In the genomic region with DNA sequence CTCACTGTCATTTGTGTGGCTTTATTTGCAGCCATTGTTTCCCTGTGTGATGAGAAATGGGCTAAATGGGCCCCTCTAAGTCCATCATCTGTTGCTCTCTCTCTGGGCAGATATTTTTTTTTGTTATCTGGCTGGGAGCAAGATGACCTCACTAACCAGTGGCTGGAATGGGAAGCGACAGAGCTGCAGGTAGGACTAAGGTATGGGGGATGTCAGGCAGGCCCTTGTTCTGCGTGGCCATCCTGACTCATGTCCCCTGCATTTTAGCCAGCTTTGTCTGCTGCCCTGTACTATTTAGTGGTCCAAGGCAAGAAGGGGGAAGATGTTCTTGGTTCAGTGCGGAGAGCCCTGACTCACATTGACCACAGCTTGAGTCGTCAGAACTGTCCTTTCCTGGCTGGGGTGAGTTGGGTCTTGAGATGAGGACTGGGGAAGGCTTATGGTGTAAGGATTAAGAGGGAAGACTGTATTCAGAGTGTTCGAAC, we compare ENCODE assay signal across 10 cellular contexts. TPM values are rescaled to one million over a fixed set of nuclear protein-coding genes. Genes with fewer than 3 reads are reported as not detected.
DNase-seq lines count a peak whose midpoint lies in the region; ATAC-seq and TF ChIP-seq lines count a peak whose summit lies in the region.
"Had no signal": no experiment of that assay in that cellular context is flagged by ENCODE, and none has a peak within 500 bp of the region (broad histone marks: within the 10 kb centered on the region; RNA-seq: fewer than 3 reads in every experiment).

No MANE protein-coding gene starts in this region.

- peaks cover 27 to 39% (median 30%) of the 10 kb centered on the region in 3 donors for H3K4me1 Mint-ChIP-seq in CD8-positive, alpha-beta memory T cell
- peaks cover 19% of the 10 kb centered on the region for H3K4me1 Mint-ChIP-seq in nephron

- H3K9me3 ChIP-seq in CD8-positive, alpha-beta memory T cell (ENCODE audit: low read length), result no peaks in the 10 kb centered on the region
- H3K9me3 ChIP-seq in ascending aorta (no peaks in the 10 kb centered on the region), thyroid gland (no peaks in the 10 kb centered on the region)

- H3K36me3 Mint-ChIP-seq in CD8-positive, alpha-beta memory T cell, result peaks cover 5 to 52% (median 14%) of the 10 kb centered on the region in 3 donors
- H3K36me3 Mint-ChIP-seq in nephron (ENCODE audit: low read depth), result peaks cover 42% of the 10 kb centered on the region

- no peak for TF ChIP-seq POLR2A in thyroid gland (IDR thresholded peaks at IDR 0.05)

- no peaks in the 10 kb centered on the region for H3K27me3 ChIP-seq in CD8-positive, alpha-beta memory T cell (ENCODE audit: insufficient read depth, low read length, poor library complexity, severe bottlenecking)
- no peaks in the 10 kb centered on the region for H3K27me3 ChIP-seq in dorsolateral prefrontal cortex
- H3K27me3 ChIP-seq in ascending aorta, result no peaks in the 10 kb centered on the region
- no peaks in the 10 kb centered on the region for H3K27me3 ChIP-seq in thyroid gland

- TF ChIP-seq CTCF in dorsolateral prefrontal cortex (IDR thresholded peaks at IDR 0.05 in 54 of 56, conservative IDR thresholded peaks at IDR 0.05 in 2 of 56; ENCODE audit: low read depth in 1 of 56, partially characterized antibody in 56 of 56) (no peak), nephron (IDR thresholded peaks at IDR 0.05; ENCODE audit: unreplicated experiment in 3 of 3) (no peak), ascending aorta (IDR thresholded peaks at IDR 0.05) (no peak), thyroid gland (IDR thresholded peaks at IDR 0.05) (no peak)

- no peak for ATAC-seq in HG02623 (IDR thresholded peaks at IDR 0.05; ENCODE audit: unreplicated experiment)

- H3K36me3 ChIP-seq in CD8-positive, alpha-beta memory T cell (ENCODE audit: insufficient read depth, low read length), result peaks cover 33% of the 10 kb centered on the region
- H3K36me3 ChIP-seq in ascending aorta, result peaks cover 21 to 27% of the 10 kb centered on the region in 2 donors
- peaks cover 12 to 21% of the 10 kb centered on the region in 2 donors for H3K36me3 ChIP-seq in thyroid gland

- H3K27me3 Mint-ChIP-seq in CD8-positive, alpha-beta memory T cell, result no peaks in the 10 kb centered on the region
- H3K27me3 Mint-ChIP-seq in nephron (ENCODE audit: low read depth), result no peaks in the 10 kb centered on the region

- H3K27ac ChIP-seq in CD8-positive, alpha-beta memory T cell (ENCODE audit: low read depth, low read length), result peak overlapping the region; percentile 71
- H3K27ac ChIP-seq in dorsolateral prefrontal cortex (peak overlapping the region in 2 of 59 donors; percentile 82 to 88), ascending aorta (no peak overlapping the region), thyroid gland (no peak overlapping the region)

- 92 to 98% methylated on average over 5 of the region's 5 CpGs for WGBS in thyroid gland, 2 donors

- no peak for DNase-seq in CD8-positive, alpha-beta memory T cell
- DNase-seq in NCI-H82 treated with DMSO at 0.1 percent for 48 hours (lab: John Stamatoyannopoulos, UW; ENCODE audit: unreplicated experiment) (peak; percentile 3), dorsolateral prefrontal cortex (no peak), GDM1 (lab: John Stamatoyannopoulos, UW) (no peak), ascending aorta (ENCODE audit: low spot score in 2 of 2) (no peak), thyroid gland (no peak)
- DNase-seq: cortex of kidney, NCI-H1092 treated with DMSO at 0.1 percent for 48 hours had no signal

- no peaks in the 10 kb centered on the region for H3K9me3 Mint-ChIP-seq in CD8-positive, alpha-beta memory T cell
- H3K9me3 Mint-ChIP-seq in nephron, result no peaks in the 10 kb centered on the region

- peak overlapping the region in 7 of 8 donors; percentile 15 to 99 (median 96) for H3K27ac Mint-ChIP-seq in CD8-positive, alpha-beta memory T cell
- peak overlapping the region in 2 of 3 experiments; percentile 86 to 93 for H3K27ac Mint-ChIP-seq in nephron

- H3K4me1 ChIP-seq in CD8-positive, alpha-beta memory T cell (ENCODE audit: insufficient read depth, low read length), result peaks cover 19% of the 10 kb centered on the region
- H3K4me1 ChIP-seq in ascending aorta (peaks cover 8 to 10% of the 10 kb centered on the region in 2 donors), thyroid gland (peaks cover 7 to 14% of the 10 kb centered on the region in 2 donors)

- POLR2A ChIA-PET in CD8-positive, alpha-beta memory T cell (lab: Charles Lee), result interaction anchor here (0.7 to 1.1 kb wide), 2 partner anchors 28 to 34 kb away, joined by 3 read pairs; a partner anchor contains a TSS

- CTCF ChIA-PET in CD8-positive, alpha-beta memory T cell (lab: Charles Lee), result interaction anchor here (2.2 to 4.8 kb wide), 2 partner anchors 12 to 15 kb away, joined by 4 to 22 read pairs; no protein-coding TSS in a partner anchor

- intact Hi-C loops in dorsolateral prefrontal cortex (cut with DNase I) (loop anchor here (2.0 to 5.0 kb wide), 2 partner anchors 30 to 33 kb away; a partner anchor contains a TSS), ascending aorta (cut with DNase I) (loop anchor here (2.0 kb wide), 2 partner anchors 28 to 32 kb away; a partner anchor contains a TSS), thyroid gland (cut with DNase I) (loop anchor here (2.0 kb wide), 1 partner anchor 58 kb away; a partner anchor contains a TSS)

- H3K4me3 Mint-ChIP-seq in CD8-positive, alpha-beta memory T cell, result peak overlapping the region; percentile 93 to 99 (median 97)
- peak overlapping the region; percentile 92 to 99 (median 98) for H3K4me3 Mint-ChIP-seq in nephron

- H3K4me3 ChIP-seq in CD8-positive, alpha-beta memory T cell (ENCODE audit: low read length), result peak overlapping the region; percentile 86
- H3K4me3 ChIP-seq in dorsolateral prefrontal cortex, result peak overlapping the region in 56 of 59 donors; percentile 69 to 99 (median 92)
- H3K4me3 ChIP-seq in ascending aorta, result peak overlapping the region in 1 of 2 donors; percentile 75
- no peak overlapping the region for H3K4me3 ChIP-seq in thyroid gland (replicated peaks in 1 of 3)

RNA-seq across cellular contexts. Expression of a gene that starts 1.3 kb away (rescaled TPM):
- 100 to 1,000 TPM; 386 to 398 TPM for total RNA-seq in CD8-positive, alpha-beta memory T cell
- polyA plus RNA-seq in CD8-positive, alpha-beta memory T cell, result 89.8 TPM
- total RNA-seq in dorsolateral prefrontal cortex (100 to 1,000 TPM; 134 to 299 (median 183) TPM), ascending aorta (78.0 TPM), thyroid gland (100 to 1,000 TPM in 2 of 4 donors, 10 to 100 TPM in 2; 55.2 to 173 (median 97.8) TPM)

RNA-seq across cellular contexts. Expression of a gene that starts 9.5 kb away (rescaled TPM):
- total RNA-seq in CD8-positive, alpha-beta memory T cell, result 100 to 1,000 TPM; 116 to 121 TPM
- polyA plus RNA-seq in CD8-positive, alpha-beta memory T cell, result 181 TPM
- total RNA-seq in dorsolateral prefrontal cortex (10 to 100 TPM in 108 of 120 experiments, 1 to 10 TPM in 12; 7.1 to 28.3 (median 14.6) TPM), ascending aorta (21.6 TPM), thyroid gland (1 to 10 TPM; 3.2 to 6.3 (median 4.6) TPM)

RNA-seq across cellular contexts. Expression of a gene that starts 29.6 kb away (rescaled TPM):
- under 1 TPM; 0.55 to 0.75 TPM for total RNA-seq in CD8-positive, alpha-beta memory T cell
- polyA plus RNA-seq in CD8-positive, alpha-beta memory T cell, result 0.32 TPM
- total RNA-seq in dorsolateral prefrontal cortex (10 to 100 TPM in 6 of 120 experiments, 1 to 10 TPM in 88, under 1 TPM in 25, not detected in 1; 0.15 to 12.1 (median 2.1) TPM), ascending aorta (2.8 TPM), thyroid gland (1 to 10 TPM in 3 of 4 donors, not detected in 1; 1.1 to 2.2 (median 1.6) TPM)

RNA-seq across cellular contexts. Expression of a gene that starts 31.1 kb away (rescaled TPM):
- 10 to 100 TPM; 12.7 to 13.2 TPM for total RNA-seq in CD8-positive, alpha-beta memory T cell
- polyA plus RNA-seq in CD8-positive, alpha-beta memory T cell, result 11.7 TPM
- total RNA-seq in dorsolateral prefrontal cortex, result 100 to 1,000 TPM in 1 of 120 experiments, 10 to 100 TPM in 119; 17.0 to 102 (median 32.4) TPM
- 0.64 TPM for total RNA-seq in ascending aorta
- 10 to 100 TPM; 44.5 to 71.3 (median 53.8) TPM for total RNA-seq in thyroid gland

RNA-seq across cellular contexts. Expression of a gene that starts 33.4 kb away (rescaled TPM):
- 10 to 100 TPM; 49.0 to 54.7 TPM for total RNA-seq in CD8-positive, alpha-beta memory T cell
- polyA plus RNA-seq in CD8-positive, alpha-beta memory T cell, result 4.2 TPM
- total RNA-seq in dorsolateral prefrontal cortex (10 to 100 TPM; 24.9 to 78.4 (median 47.8) TPM), ascending aorta (48.5 TPM), thyroid gland (10 to 100 TPM; 18.9 to 59.7 (median 51.9) TPM)

Comparison
In these comparisons a context has a peak if more than half of its experiments do, and no peak if none do; other contexts are left out.
1. H3K4me3 ChIP-seq: peak in CD8-positive, alpha-beta memory T cell (single experiment) and dorsolateral prefrontal cortex (56 of 59); none in thyroid gland (0 of 3).